Comparison of ENCODE assay signal across 11 cellular contexts in the genomic region with DNA sequence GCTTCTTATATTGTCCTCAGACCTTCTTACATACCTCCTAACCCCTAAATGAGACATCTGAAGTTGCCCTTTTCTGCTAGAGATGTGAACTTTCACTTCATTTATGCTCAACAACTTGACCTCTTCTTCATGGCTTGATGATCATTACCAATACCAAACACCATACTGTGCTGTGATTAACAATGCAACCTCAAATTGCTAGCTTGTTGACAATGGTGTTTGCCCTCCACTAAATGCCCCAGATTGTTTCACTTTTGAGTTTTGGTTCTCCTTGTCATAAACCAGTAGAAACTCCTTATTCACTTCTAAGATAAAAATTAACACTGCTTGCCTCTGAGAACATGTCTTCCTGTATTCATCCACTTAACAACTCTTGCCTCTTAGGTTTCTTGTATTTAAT. TPM values are rescaled to one million over a fixed set of nuclear protein-coding genes. Genes with fewer than 3 reads are reported as not detected.
A peak's percentile ranks its signal among the peaks of the same experiment; 100 is the strongest.
DNase-seq lines count a peak whose midpoint lies in the region; ATAC-seq and TF ChIP-seq lines count a peak whose summit lies in the region.
"Had no signal": no experiment of that assay in that cellular context is flagged by ENCODE, and none has a peak within 500 bp of the region (broad histone marks: within the 10 kb centered on the region; RNA-seq: fewer than 3 reads in every experiment).

No MANE protein-coding gene starts in this region.

- no peak for TF ChIP-seq EP300 in transverse colon (IDR thresholded peaks at IDR 0.05; ENCODE audit: low read depth)

- peaks cover 0 to 16% (median 6%) of the 10 kb centered on the region in 3 donors for H3K36me3 Mint-ChIP-seq in CD8-positive, alpha-beta memory T cell
- H3K36me3 Mint-ChIP-seq in T-helper 2 cell treated with Interferon-gamma antibody and Interleukin-4, amounts not matched to agents 5 μg/mL and 100 μg/mL, for 36 hours (ENCODE audit: low read depth) = peaks cover 24% of the 10 kb centered on the region

- H3K27ac Mint-ChIP-seq in CD8-positive, alpha-beta memory T cell = peak overlapping the region in 7 of 8 donors; percentile 68 to 93 (median 87)
- peak overlapping the region; percentile 62 for H3K27ac Mint-ChIP-seq in T-helper 2 cell treated with Interferon-gamma antibody and Interleukin-4, amounts not matched to agents 5 μg/mL and 100 μg/mL, for 36 hours

- in situ Hi-C loops in KBM-7 (cut with MboI; ENCODE audit: low pct_unique_long_range_greater_than_20kb, low sequenced_read_pairs) (no loop called here), transverse colon (cut with MboI; ENCODE audit: low pct_ligation_motif_present in 1 of 4, low pct_unique_long_range_greater_than_20kb in 1 of 4, low sequenced_read_pairs in 3 of 4) (loop anchor here in 1 of 4 donors (25.0 kb wide), 1 partner anchor 98 kb away; no protein-coding TSS in a partner anchor)

- no peak for TF ChIP-seq CTCF in transverse colon (IDR thresholded peaks at IDR 0.05)

- no peak overlapping the region for H3K4me3 ChIP-seq in CD8-positive, alpha-beta memory T cell (ENCODE audit: low read length)
- H3K4me3 ChIP-seq in transverse colon = no peak overlapping the region
- H3K4me3 ChIP-seq: SJCRH30 had no signal

- H3K27me3 ChIP-seq in CD8-positive, alpha-beta memory T cell (ENCODE audit: insufficient read depth, low read length, poor library complexity, severe bottlenecking) = no peaks in the 10 kb centered on the region
- H3K27me3 ChIP-seq in transverse colon = no peaks in the 10 kb centered on the region
- H3K27me3 ChIP-seq: SJCRH30 had no signal

- no peaks in the 10 kb centered on the region for H3K9me3 ChIP-seq in CD8-positive, alpha-beta memory T cell (ENCODE audit: low read length)
- H3K9me3 ChIP-seq in transverse colon = no peaks in the 10 kb centered on the region
- H3K9me3 ChIP-seq: SJCRH30 had no signal

- ATAC-seq in GM19351 (IDR thresholded peaks at IDR 0.05; ENCODE audit: unreplicated experiment) (peak; percentile 43), HG02981 (IDR thresholded peaks at IDR 0.05; ENCODE audit: unreplicated experiment) (peak; percentile 70)

- intact Hi-C loops in transverse colon (cut with DNase I; ENCODE audit: low total_unique reads) = loop anchor here (10.0 kb wide), 1 partner anchor 66 kb away; no protein-coding TSS in a partner anchor

- H3K36me3 ChIP-seq in CD8-positive, alpha-beta memory T cell (ENCODE audit: insufficient read depth, low read length) = no peaks in the 10 kb centered on the region
- no peaks in the 10 kb centered on the region for H3K36me3 ChIP-seq in transverse colon
- H3K36me3 ChIP-seq: SJCRH30 had no signal

- H3K4me1 ChIP-seq in CD8-positive, alpha-beta memory T cell (ENCODE audit: insufficient read depth, low read length) = peaks cover 88% of the 10 kb centered on the region
- H3K4me1 ChIP-seq in transverse colon = peaks cover 30 to 84% (median 40%) of the 10 kb centered on the region in 4 donors

- H3K27me3 Mint-ChIP-seq in CD8-positive, alpha-beta memory T cell = no peaks in the 10 kb centered on the region
- no peaks in the 10 kb centered on the region for H3K27me3 Mint-ChIP-seq in T-helper 2 cell treated with Interferon-gamma antibody and Interleukin-4, amounts not matched to agents 5 μg/mL and 100 μg/mL, for 36 hours (ENCODE audit: low read depth)

- no peak overlapping the region for H3K27ac ChIP-seq in CD8-positive, alpha-beta memory T cell (ENCODE audit: low read depth, low read length)
- H3K27ac ChIP-seq in transverse colon = peak overlapping the region in 1 of 4 donors; percentile 4
- H3K27ac ChIP-seq: SJCRH30 had no signal

- TF ChIP-seq POLR2A in transverse colon (IDR thresholded peaks at IDR 0.05) = no peak

- POLR2A ChIA-PET in CD8-positive, alpha-beta memory T cell (lab: Charles Lee) = interaction anchor here (2.9 kb wide), 1 partner anchor 83 kb away, joined by 9 read pairs; no protein-coding TSS in a partner anchor

- no peak for DNase-seq in CD8-positive, alpha-beta memory T cell
- DNase-seq in T-helper 2 cell treated with Interferon-gamma antibody and Interleukin-4, amounts not matched to agents 5 μg/mL and 100 μg/mL, for 36 hours (ENCODE audit: low spot score) = no peak
- no peak for DNase-seq in NCI-H2107 (lab: John Stamatoyannopoulos, UW)
- DNase-seq in KBM-7 = no peak
- no peak for DNase-seq in transverse colon
- no peak for DNase-seq in HK-2 (ENCODE audit: unreplicated experiment)
- DNase-seq: DMS53, IMR-90, SJCRH30 had no signal

- H3K9me3 Mint-ChIP-seq in CD8-positive, alpha-beta memory T cell = no peaks in the 10 kb centered on the region
- H3K9me3 Mint-ChIP-seq in T-helper 2 cell treated with Interferon-gamma antibody and Interleukin-4, amounts not matched to agents 5 μg/mL and 100 μg/mL, for 36 hours = no peaks in the 10 kb centered on the region

- H3K4me3 Mint-ChIP-seq in CD8-positive, alpha-beta memory T cell = peak overlapping the region; percentile 51 to 93 (median 80)
- H3K4me3 Mint-ChIP-seq in T-helper 2 cell treated with Interferon-gamma antibody and Interleukin-4, amounts not matched to agents 5 μg/mL and 100 μg/mL, for 36 hours = peak overlapping the region; percentile 59

- CTCF ChIA-PET in CD8-positive, alpha-beta memory T cell (lab: Charles Lee) = interaction anchor here (1.0 kb wide), 1 partner anchor 115 kb away, joined by 3 read pairs; no protein-coding TSS in a partner anchor

- H3K4me1 Mint-ChIP-seq in CD8-positive, alpha-beta memory T cell = peaks cover 0 to 75% (median 72%) of the 10 kb centered on the region in 3 donors
- H3K4me1 Mint-ChIP-seq in T-helper 2 cell treated with Interferon-gamma antibody and Interleukin-4, amounts not matched to agents 5 μg/mL and 100 μg/mL, for 36 hours (ENCODE audit: low read depth) = peaks cover 51% of the 10 kb centered on the region

RNA-seq across cellular contexts. Expression of a gene that starts 5.6 kb away (rescaled TPM):
- 100 to 1,000 TPM; 106 to 108 TPM for total RNA-seq in CD8-positive, alpha-beta memory T cell
- polyA plus RNA-seq in CD8-positive, alpha-beta memory T cell = 300 TPM
- total RNA-seq in transverse colon = 100 to 1,000 TPM in 3 of 4 donors, 10 to 100 TPM in 1; 52.9 to 169 (median 126) TPM
